In genomic region chr20:24609757-24610156, GRCh38 we compare ENCODE assay signal across 2 cellular contexts.
TF ChIP-seq lines count a peak whose summit lies in the region.

No MANE protein-coding gene starts in this region.

TF ChIP-seq in WTC11, 78 proteins besides CTCF, POLR2A, EP300 and RAD21 (continued from another document):
- TF ChIP-seq E2F4 (CRISPR knock-in tag; IDR thresholded peaks at IDR 0.05; ENCODE audit: borderline replicate concordance, low read depth) (no peak), ZNF219 (CRISPR knock-in tag; IDR thresholded peaks at IDR 0.05; ENCODE audit: borderline replicate concordance) (no peak), TEAD1 (CRISPR knock-in tag; IDR thresholded peaks at IDR 0.05) (no peak), CDX4 (CRISPR knock-in tag; IDR thresholded peaks at IDR 0.05; ENCODE audit: borderline replicate concordance) (no peak), E2F1 (CRISPR knock-in tag; IDR thresholded peaks at IDR 0.05) (no peak), ZBTB43 (CRISPR knock-in tag; IDR thresholded peaks at IDR 0.05) (no peak), ZNF121 (CRISPR knock-in tag; IDR thresholded peaks at IDR 0.05) (no peak), ZNF425 (CRISPR knock-in tag; conservative IDR thresholded peaks at IDR 0.05) (no peak)

TF ChIP-seq in HEK293T, 16 proteins besides CTCF, POLR2A, EP300 and RAD21 (continued from another document):
- TF ChIP-seq TARDBP (IDR thresholded peaks at IDR 0.05) (no peak), SP1 (IDR thresholded peaks at IDR 0.05) (no peak), FOXM1 (IDR thresholded peaks at IDR 0.05; ENCODE audit: borderline replicate concordance) (no peak), LEF1 (IDR thresholded peaks at IDR 0.05; ENCODE audit: borderline replicate concordance) (no peak), ARNT (IDR thresholded peaks at IDR 0.05) (no peak), ELF4 (IDR thresholded peaks at IDR 0.05) (no peak), NFRKB (IDR thresholded peaks at IDR 0.05) (no peak), FOXA1 (IDR thresholded peaks at IDR 0.05) (no peak)
